Comparison of ENCODE assay signal across 21 cellular contexts in the genomic region with DNA sequence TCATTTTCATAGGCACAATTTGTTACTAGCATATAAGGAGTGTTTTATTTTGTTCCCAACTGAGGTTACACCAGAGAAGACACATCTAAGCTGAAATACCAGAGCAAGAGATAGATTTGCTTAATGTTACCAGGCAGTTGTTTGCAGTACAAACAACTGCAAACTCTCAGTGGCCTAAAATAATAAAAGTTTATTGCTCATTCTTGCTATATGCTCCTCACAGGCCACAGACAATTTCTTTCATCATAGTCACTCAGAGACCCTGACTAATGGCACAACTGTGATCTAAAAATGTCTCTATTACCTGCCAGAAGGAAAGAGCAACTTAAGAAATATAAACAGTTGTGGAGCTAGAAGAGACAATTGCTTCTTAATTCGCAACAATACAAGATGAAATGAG.
DNase-seq lines count a peak whose midpoint lies in the region; ATAC-seq and TF ChIP-seq lines count a peak whose summit lies in the region.
"Had no signal": no experiment of that assay in that cellular context is flagged by ENCODE, and none has a peak within 500 bp of the region (broad histone marks: within the 10 kb centered on the region; RNA-seq: fewer than 3 reads in every experiment).

No MANE protein-coding gene starts in this region.

- H3K4me3 ChIP-seq in ACC112 (ENCODE audit: low read depth, low read length): no peak overlapping the region
- H3K4me3 ChIP-seq: heart right ventricle, K562, SJCRH30, upper lobe of left lung had no signal

- POLR2A ChIA-PET in CD4-positive, alpha-beta T cell (lab: Charles Lee): interaction anchor here (0.8 to 1.5 kb wide), 5 partner anchors 9 to 88 kb away, joined by 3 to 4 read pairs (median 3); no protein-coding TSS in a partner anchor
- POLR2A ChIA-PET in T-cell (lab: Charles Lee): interaction anchor here (0.7 to 1.6 kb wide), 2 partner anchors 76 to 143 kb away, joined by 4 to 7 read pairs; no protein-coding TSS in a partner anchor

- no peaks in the 10 kb centered on the region for H3K36me3 ChIP-seq in ACC112 (ENCODE audit: insufficient read depth, low read length)
- H3K36me3 ChIP-seq: heart right ventricle, SJCRH30, upper lobe of left lung had no signal

- H3K4me3 Mint-ChIP-seq in CD4-positive, alpha-beta T cell: no peak overlapping the region
- peak overlapping the region in 1 of 3 donors; percentile 64 for H3K4me3 Mint-ChIP-seq in T-cell
- H3K4me3 Mint-ChIP-seq: activated T-cell treated with anti-CD3 and anti-CD28 coated beads, Interleukin-2, amount 50 U/mL, for 24 hours; T-helper 1 cell treated with Interleukin-12 subunit alpha and Interleukin-12 subunit beta and Interleukin-4 antibody, amounts not matched to agents 30 μg/mL and 1 μg/mL, for 36 hours; WTC11 had no signal

- H3K79me2 ChIP-seq in ACC112 (ENCODE audit: control insufficient read depth, insufficient read depth, low read length, unreplicated experiment): no peaks in the 10 kb centered on the region

- TF ChIP-seq CTCF in CD4-positive, alpha-beta T cell (IDR thresholded peaks at IDR 0.05): no peak

- no peak for DNase-seq in CD4-positive, alpha-beta T cell
- no peak for DNase-seq in T-cell
- peak; percentile 8 for DNase-seq in hepatic stellate cell (ENCODE audit: low spot score)
- DNase-seq in ecto neural progenitor cell (ENCODE audit: low spot score): no peak
- no peak for DNase-seq in COLO829 (ENCODE audit: low spot score)
- DNase-seq: activated T-cell treated with anti-CD3 and anti-CD28 coated beads, Interleukin-2, amount 50 U/mL, for 24 hours; caudate nucleus; heart right ventricle; NCI-H1694 treated with DMSO at 0.1 percent for 48 hours; NCI-H446; SJCRH30; stimulated activated CD4-positive, alpha-beta T cell treated with anti-CD3 and anti-CD28 coated beads, Interleukin-12 subunit alpha, Interleukin-12 subunit beta, amount 100 ng/mL, for 4 hours; upper lobe of left lung had no signal

- H3K27ac ChIP-seq in ACC112 (ENCODE audit: low read depth, low read length): 0 out of 2 replicates have a peak overlapping the region, but pooled peaks have one; percentile 24
- no peak overlapping the region for H3K27ac ChIP-seq in CD4-positive, alpha-beta T cell (ENCODE audit: low read depth, low read length)
- H3K27ac ChIP-seq: epithelial cell of prostate, heart right ventricle, SJCRH30, upper lobe of left lung had no signal

- peaks cover 4% of the 10 kb centered on the region for H3K36me3 Mint-ChIP-seq in CD4-positive, alpha-beta T cell (ENCODE audit: low read depth)
- H3K36me3 Mint-ChIP-seq in T-cell: no peaks in the 10 kb centered on the region
- H3K36me3 Mint-ChIP-seq: WTC11 had no signal

- H3K4me1 ChIP-seq in ACC112 (ENCODE audit: control insufficient read depth, insufficient read depth, low read length, unreplicated experiment): peaks cover 4% of the 10 kb centered on the region
- H3K4me1 ChIP-seq: SJCRH30 had no signal

- H3K27me3 Mint-ChIP-seq in CD4-positive, alpha-beta T cell: no peaks in the 10 kb centered on the region
- no peaks in the 10 kb centered on the region for H3K27me3 Mint-ChIP-seq in T-cell
- H3K27me3 Mint-ChIP-seq: activated T-cell treated with anti-CD3 and anti-CD28 coated beads, Interleukin-2, amount 50 U/mL, for 24 hours had no signal

- no peaks in the 10 kb centered on the region for H3K9me3 ChIP-seq in CD4-positive, alpha-beta T cell (ENCODE audit: control insufficient read depth, low read length)
- H3K9me3 ChIP-seq: heart right ventricle, SJCRH30, upper lobe of left lung had no signal

- peak overlapping the region; percentile 85 for H3K27ac Mint-ChIP-seq in CD4-positive, alpha-beta T cell
- H3K27ac Mint-ChIP-seq in T-cell: peak overlapping the region; percentile 63 to 74
- H3K27ac Mint-ChIP-seq: activated T-cell treated with anti-CD3 and anti-CD28 coated beads, Interleukin-2, amount 50 U/mL, for 24 hours; WTC11 had no signal

- no peak overlapping the region for H2AFZ ChIP-seq in ACC112 (ENCODE audit: low read length, unreplicated experiment)

- intact Hi-C loops in CD4-positive, alpha-beta T cell (cut with DNase I, micrococcal nuclease): loop anchor here (5.0 kb wide), 2 partner anchors 65 to 320 kb away; no protein-coding TSS in a partner anchor

- CTCF ChIA-PET in CD4-positive, alpha-beta T cell (lab: Charles Lee): no interaction called here
- CTCF ChIA-PET in T-cell (lab: Charles Lee): interaction anchor here in 1 of 2 donors (1.0 to 1.3 kb wide), 2 partner anchors 63 to 119 kb away, joined by 3 to 4 read pairs; no protein-coding TSS in a partner anchor

- H3K27me3 ChIP-seq in ACC112 (ENCODE audit: insufficient read depth, low read length): no peaks in the 10 kb centered on the region
- H3K27me3 ChIP-seq in CD4-positive, alpha-beta T cell (ENCODE audit: control insufficient read depth, insufficient read depth, low read length): no peaks in the 10 kb centered on the region
- H3K27me3 ChIP-seq: heart right ventricle, upper lobe of left lung had no signal

- H3K4me1 Mint-ChIP-seq in CD4-positive, alpha-beta T cell (ENCODE audit: low read depth): peaks cover 82% of the 10 kb centered on the region
- peaks cover 56 to 87% (median 74%) of the 10 kb centered on the region in 3 donors for H3K4me1 Mint-ChIP-seq in T-cell

- peaks cover 2% of the 10 kb centered on the region for H3K9me3 Mint-ChIP-seq in CD4-positive, alpha-beta T cell
- H3K9me3 Mint-ChIP-seq in T-cell: peaks cover 0 to 5% (median 0%) of the 10 kb centered on the region in 3 donors
- H3K9me3 Mint-ChIP-seq: activated T-cell treated with anti-CD3 and anti-CD28 coated beads, Interleukin-2, amount 50 U/mL, for 24 hours; WTC11 had no signal

- ATAC-seq in CD4-positive, alpha-beta T cell (ENCODE audit: poor library complexity): no peak
- ATAC-seq in T-cell (replicated peaks in 1 of 4) (no peak), GM18858 (IDR thresholded peaks at IDR 0.05; ENCODE audit: unreplicated experiment) (no peak), HG02970 (IDR thresholded peaks at IDR 0.05; ENCODE audit: low FRiP score, unreplicated experiment) (no peak)
- ATAC-seq: heart right ventricle, K562, Panc1, WTC11 had no signal
